17 cellular contexts compared by ENCODE assay signal in the genomic region with DNA sequence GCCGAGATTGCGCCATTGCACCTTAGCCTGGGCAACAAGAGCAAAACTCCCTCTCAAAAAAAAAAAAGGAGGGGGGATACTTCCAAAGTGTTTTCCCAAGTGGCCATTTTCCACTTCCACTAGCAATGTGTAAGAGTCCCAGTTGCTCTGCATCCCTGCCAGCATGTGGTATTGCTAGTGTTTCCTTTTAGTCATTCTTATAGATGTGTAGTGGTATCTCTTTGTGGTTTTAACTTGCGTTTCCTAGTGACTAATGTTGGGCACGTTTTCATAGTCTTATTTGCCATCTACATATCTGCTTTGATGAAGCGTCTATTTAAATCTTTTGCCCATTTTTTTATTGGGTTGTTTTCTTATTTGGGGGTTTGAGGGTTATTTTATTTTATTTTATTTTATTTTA. TPM values are rescaled to one million over a fixed set of nuclear protein-coding genes. Genes with fewer than 3 reads are reported as not detected.
A peak's percentile ranks its signal among the peaks of the same experiment; 100 is the strongest.
DNase-seq lines count a peak whose midpoint lies in the region; ATAC-seq, FAIRE-seq and TF ChIP-seq lines count a peak whose summit lies in the region.
"Had no signal": no experiment of that assay in that cellular context is flagged by ENCODE, and none has a peak within 500 bp of the region (broad histone marks: within the 10 kb centered on the region; RNA-seq: fewer than 3 reads in every experiment).

No MANE protein-coding gene starts in this region.

- no peak overlapping the region for H2BK20ac ChIP-seq in IMR-90 (ENCODE audit: low read depth, low read length)

- ATAC-seq in IMR-90 (ENCODE audit: low read depth) (no peak), foreskin keratinocyte (peak; percentile 62)
- ATAC-seq: HCT116 had no signal

- H3K4me3 ChIP-seq in IMR-90 (ENCODE audit: insufficient read depth, low read depth, low read length): no peak overlapping the region
- H3K4me3 ChIP-seq: testis had no signal

- no peak overlapping the region for H3K23ac ChIP-seq in IMR-90 (ENCODE audit: low read depth, low read length)

- no peak overlapping the region for H3K4me2 ChIP-seq in IMR-90 (ENCODE audit: low read depth, low read length)

- no peak overlapping the region for H3K18ac ChIP-seq in IMR-90 (ENCODE audit: low read depth, low read length)

- no peak overlapping the region for H3K56ac ChIP-seq in IMR-90 (ENCODE audit: extremely low read depth, insufficient read depth, low read length)

- H3K27ac ChIP-seq in IMR-90 (ENCODE audit: insufficient read depth, low read length) (no peak overlapping the region), foreskin keratinocyte (no peak overlapping the region)
- H3K27ac ChIP-seq: 22Rv1, epithelial cell of prostate, testis had no signal

- dilution Hi-C loops in IMR-90 (cut with HindIII; ENCODE audit: low sequenced_read_pairs, unreplicated experiment): no loop called here

- CTCF ChIA-PET in IMR-90 (lab: Yijun Ruan, JAX): no interaction called here

- no peak overlapping the region for H4K5ac ChIP-seq in IMR-90 (ENCODE audit: low read depth, low read length)

- no CpG with 5 or more reads among the region's 5 CpGs for WGBS in IMR-90 (ENCODE audit: extremely low coverage in 2 of 2, insufficient read length in 1 of 2), 2 experiments

- no peak overlapping the region for H2BK15ac ChIP-seq in IMR-90 (ENCODE audit: low read depth, low read length)

- H3K4me1 ChIP-seq in IMR-90 (ENCODE audit: control insufficient read depth, insufficient read depth, low read length) (no peaks in the 10 kb centered on the region), foreskin keratinocyte (peaks cover 4% of the 10 kb centered on the region)
- H3K4me1 ChIP-seq: testis had no signal

- no peaks in the 10 kb centered on the region for H3K9me3 ChIP-seq in IMR-90 (ENCODE audit: control insufficient read depth, insufficient read depth, low read length)
- H3K9me3 ChIP-seq: testis had no signal

- no peaks in the 10 kb centered on the region for H3K36me3 ChIP-seq in IMR-90 (ENCODE audit: control insufficient read depth, insufficient read depth, low read length)

- H3K14ac ChIP-seq in IMR-90 (replicated peaks; ENCODE audit: low read depth, low read length): no peak overlapping the region

- no peak overlapping the region for H2BK5ac ChIP-seq in IMR-90 (ENCODE audit: low read depth, low read length, poor library complexity, severe bottlenecking)

- BruUV-seq in IMR-90 (replicated peaks; lab: Mats Ljungman, UMichigan): no TSS peak

- peak; percentile 18 for DNase-seq in NK-92 treated with Interleukin-12 subunit alpha and Interleukin-12 subunit beta, amount 100 ng/mL, for 24 hours (lab: John Stamatoyannopoulos, UW)
- DNase-seq in NK-92 (lab: John Stamatoyannopoulos, UW; ENCODE audit: unreplicated experiment) (no peak), IMR-90 (peak; percentile 23), foreskin keratinocyte (peak in 1 of 2 donors; percentile 44), glutamatergic neuron (no peak), NOMO-1 treated with DMSO at 0.1 percent for 48 hours (lab: John Stamatoyannopoulos, UW; ENCODE audit: unreplicated experiment) (no peak), retina (no peak)
- DNase-seq: activated gamma-delta T cell, cerebellar nuclear complex, small intestine, testis had no signal

- H3K79me1 ChIP-seq in IMR-90 (ENCODE audit: low read depth in 1 of 2, low read length in 2 of 2): no peaks in the 10 kb centered on the region

- peaks cover 6% of the 10 kb centered on the region for H3K27me3 Mint-ChIP-seq in glutamatergic neuron (ENCODE audit: unreplicated experiment)

- H2BK120ac ChIP-seq in IMR-90 (ENCODE audit: low read depth, low read length): no peak overlapping the region

- FAIRE-seq in TTC549 (lab: Jason Lieb, UNC): peak; percentile 34
- FAIRE-seq: small intestine had no signal

- no peak overlapping the region for H3K9ac ChIP-seq in IMR-90 (ENCODE audit: low read depth, low read length)

- H2AK5ac ChIP-seq in IMR-90 (ENCODE audit: low read depth, low read length): no peak overlapping the region

- no peak for TF ChIP-seq POLR2A in IMR-90 (IDR thresholded peaks at IDR 0.05; ENCODE audit: low read depth, low read length)

- peaks cover 27% of the 10 kb centered on the region for H3K27me3 ChIP-seq in IMR-90 (ENCODE audit: control insufficient read depth, insufficient read depth, low read length)
- H3K27me3 ChIP-seq in foreskin keratinocyte: peaks cover 1% of the 10 kb centered on the region
- H3K27me3 ChIP-seq: testis had no signal

- no peak overlapping the region for H3K27ac Mint-ChIP-seq in glutamatergic neuron (ENCODE audit: unreplicated experiment)

- H2AFZ ChIP-seq in IMR-90 (replicated peaks; ENCODE audit: low read length, poor library complexity): no peak overlapping the region

- intact Hi-C loops in IMR-90 (cut with micrococcal nuclease): no loop called here

- POLR2A ChIA-PET in IMR-90 (lab: Charles Lee; ENCODE audit: unreplicated experiment): no interaction called here

- H3K4ac ChIP-seq in IMR-90 (ENCODE audit: low read depth, low read length): no peak overlapping the region

- H3K9me3 Mint-ChIP-seq in glutamatergic neuron (ENCODE audit: unreplicated experiment): no peaks in the 10 kb centered on the region

- H4K8ac ChIP-seq in IMR-90 (ENCODE audit: low read depth in 2 of 2, low read length in 2 of 2): no peak overlapping the region

- in situ Hi-C loops in IMR-90 (cut with MboI; ENCODE audit: low sequenced_read_pairs): no loop called here

- H3K4me3 Mint-ChIP-seq in glutamatergic neuron (ENCODE audit: unreplicated experiment): no peak overlapping the region

- H3K36me3 Mint-ChIP-seq in glutamatergic neuron (ENCODE audit: unreplicated experiment): no peaks in the 10 kb centered on the region

- no peak overlapping the region for H4K91ac ChIP-seq in IMR-90 (ENCODE audit: insufficient read depth, low read depth, low read length)

- TF ChIP-seq RAD21 in IMR-90 (IDR thresholded peaks at IDR 0.05; ENCODE audit: low read length): no peak

- H2AK9ac ChIP-seq in IMR-90 (replicated peaks; ENCODE audit: low read depth, low read length, poor library complexity): no peak overlapping the region

- TF ChIP-seq CTCF in IMR-90 (conservative IDR thresholded peaks at IDR 0.05; ENCODE audit: low read depth, low read length): no peak
- no peak for TF ChIP-seq CTCF in foreskin keratinocyte (conservative IDR thresholded peaks at IDR 0.05)
- TF ChIP-seq CTCF in glutamatergic neuron (IDR thresholded peaks at IDR 0.05; ENCODE audit: partially characterized antibody, unreplicated experiment): no peak

- no peaks in the 10 kb centered on the region for H4K20me1 ChIP-seq in IMR-90 (ENCODE audit: insufficient read depth, low read length)

- H3K9me1 ChIP-seq in IMR-90 (ENCODE audit: insufficient read depth, low read length): no peaks in the 10 kb centered on the region

- H3K4me1 Mint-ChIP-seq in glutamatergic neuron (ENCODE audit: low read depth, unreplicated experiment): no peaks in the 10 kb centered on the region

TF ChIP-seq in IMR-90, 13 proteins besides CTCF, POLR2A, EP300 and RAD21:
- TF ChIP-seq RFX5 (IDR thresholded peaks at IDR 0.05; ENCODE audit: low read depth, low read length) (no peak), NFE2L2 (IDR thresholded peaks at IDR 0.05; ENCODE audit: low read depth, low read length) (no peak), MXI1 (IDR thresholded peaks at IDR 0.05; ENCODE audit: borderline replicate concordance, low read depth, low read length) (no peak), BHLHE40 (IDR thresholded peaks at IDR 0.05; ENCODE audit: low read depth, low read length) (peak; percentile 33; the same call in 1 of the 2 replicates)
TF ChIP-seq in IMR-90: peak in this region for 1.

RNA-seq across cellular contexts. Expression of a gene that starts 31.1 kb away (rescaled TPM):
- under 0.01 TPM in 1 of 2 replicates, not detected in the other for total RNA-seq in IMR-90 (2012; rRNA removed)
- 0.07 and 0.13 TPM in 2 replicates for polyA plus RNA-seq in IMR-90 (2012; rRNA removed)
- 0.02 and 0.21 TPM in 2 replicates for polyA plus RNA-seq in IMR-90 (2012; cell fraction: cytosol; rRNA removed)
- polyA plus RNA-seq in IMR-90 (2012; cell fraction: nucleus; rRNA removed; ENCODE audit: low replicate concordance): 0.24 and 0.48 TPM in 2 replicates
- total RNA-seq in foreskin keratinocyte: 21.3 and 41.7 TPM in 2 replicates
- 17.5 and 30.4 TPM in 2 replicates for polyA plus RNA-seq in foreskin keratinocyte
- 2.4 TPM for total RNA-seq in glutamatergic neuron (ENCODE audit: unreplicated experiment)
- total RNA-seq: SK-MEL-5 had no signal

RNA-seq across cellular contexts. Expression of a gene that starts 53.0 kb away (rescaled TPM):
- total RNA-seq in IMR-90 (2012; rRNA removed) (not detected in 2 replicates), foreskin keratinocyte (not detected in 2 replicates), glutamatergic neuron (ENCODE audit: unreplicated experiment) (not detected)
- polyA plus RNA-seq in IMR-90 (2012; rRNA removed) (not detected in 2 replicates), foreskin keratinocyte (not detected in 2 replicates)
- not detected in 2 replicates for polyA plus RNA-seq in IMR-90 (2012; cell fraction: cytosol; rRNA removed)
- not detected in 2 replicates for polyA plus RNA-seq in IMR-90 (2012; cell fraction: nucleus; rRNA removed; ENCODE audit: low replicate concordance)
- total RNA-seq: osteoblast, SK-MEL-5 had no signal

Comparison
In these comparisons a context has a peak if more than half of its experiments do, and no peak if none do; other contexts are left out.
1. DNase-seq: peak in NK-92 treated with Interleukin-12 subunit alpha and Interleukin-12 subunit beta, amount 100 ng/mL, for 24 hours (single experiment) and IMR-90 (single experiment); none in NK-92 (single experiment), glutamatergic neuron (single experiment), NOMO-1 treated with DMSO at 0.1 percent for 48 hours (single experiment) and retina (single experiment).